In genomic region chr5:52043543-52043942, GRCh38 we compare ENCODE assay signal across 1 cellular context.
TF ChIP-seq lines count a peak whose summit lies in the region.

No MANE protein-coding gene starts in this region.

TF ChIP-seq in GM23338, 12 proteins besides CTCF, POLR2A, EP300 and RAD21 (continued from another document):
- TF ChIP-seq ZNF462 (CRISPR knock-in tag; IDR thresholded peaks at IDR 0.05) = no peak
- TF ChIP-seq NANOG (IDR thresholded peaks at IDR 0.05; ENCODE audit: borderline replicate concordance) = no peak
